ENCODE assay signal across 23 cellular contexts in the genomic region with DNA sequence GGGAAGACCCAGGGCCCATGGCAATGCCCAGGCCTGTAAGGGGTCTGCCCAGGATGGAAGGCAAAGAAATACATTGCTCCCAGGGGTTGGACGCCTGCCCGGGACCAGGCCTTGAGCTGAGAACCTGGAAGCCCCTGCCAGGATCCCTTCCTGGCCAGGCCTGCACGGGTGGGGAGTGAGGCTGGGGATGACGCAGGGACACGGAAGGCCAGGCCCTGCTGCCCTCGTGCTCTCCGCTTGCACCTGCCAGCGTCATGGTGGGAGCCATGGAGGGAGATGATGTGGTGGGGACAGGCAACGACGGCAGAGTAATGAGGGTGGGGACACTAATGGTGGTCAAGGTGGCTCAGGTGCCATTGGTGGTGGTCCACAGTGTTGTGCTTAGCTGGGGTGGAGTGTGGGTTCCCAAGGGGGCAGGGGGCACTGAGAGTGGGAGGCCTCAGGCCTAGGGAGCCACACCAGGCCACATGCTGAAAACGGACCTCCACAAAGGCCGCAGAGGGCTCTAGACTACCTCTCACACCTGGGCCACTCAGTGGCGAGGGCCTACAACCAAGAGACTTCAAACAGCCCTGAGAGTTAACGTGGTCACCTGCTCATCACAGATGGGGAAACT. TPM values are rescaled to one million over a fixed set of nuclear protein-coding genes. Genes with fewer than 3 reads are reported as not detected.
"Had no signal": no experiment of that assay in that cellular context is flagged by ENCODE, and none has a peak within 500 bp of the region (broad histone marks: within the 10 kb centered on the region; RNA-seq: fewer than 3 reads in every experiment).

No MANE protein-coding gene starts in this region.

- H3K9me3 Mint-ChIP-seq: activated naive CD4-positive, alpha-beta T cell treated with anti-CD3 and anti-CD28 coated beads, Interleukin-2, amount 50 U/mL, for 24 hours; activated T-helper 2 cell treated with anti-CD3 and anti-CD28 coated beads, Interferon-gamma antibody, Interleukin-2, Interleukin-4, amounts not matched to agents 10 μg/mL and 5 μg/mL and 100 μg/mL, durations not matched to agents 14 hours and 24 hours and 36 hours; dendritic cell treated with granulocyte-macrophage colony-stimulating factor and Interleukin-4, amounts not matched to agents 40 ng/mL and 50 ng/mL, for 4 days had no signal

- H3K27ac ChIP-seq: brain microvascular endothelial cell, epithelial cell of prostate, right atrium auricular region, SK-N-MC, skin epidermis, stomach had no signal

- DNase-seq: activated CD4-positive, alpha-beta T cell treated with anti-CD3 and anti-CD28 coated beads for 1 hour; activated CD4-positive, alpha-beta T cell treated with anti-CD3 and anti-CD28 coated beads, Interleukin-2, amount 50 U/mL, for 48 hours; anterior cingulate cortex; brain microvascular endothelial cell; cerebellar nuclear complex; foreskin melanocyte; head of caudate nucleus; naive B cell; nucleus accumbens; stomach had no signal

- H3K27ac Mint-ChIP-seq: activated naive CD4-positive, alpha-beta T cell treated with anti-CD3 and anti-CD28 coated beads, Interleukin-2, amount 50 U/mL, for 24 hours; activated T-helper 2 cell treated with anti-CD3 and anti-CD28 coated beads, Interferon-gamma antibody, Interleukin-2, Interleukin-4, amounts not matched to agents 10 μg/mL and 5 μg/mL and 100 μg/mL, durations not matched to agents 14 hours and 24 hours and 36 hours; dendritic cell treated with granulocyte-macrophage colony-stimulating factor and Interleukin-4, amounts not matched to agents 40 ng/mL and 50 ng/mL, for 4 days; progenitor cell of endocrine pancreas had no signal

- H3K9me3 ChIP-seq: right atrium auricular region, stomach had no signal

- H3K36me3 ChIP-seq: brain microvascular endothelial cell, right atrium auricular region had no signal

- H3K4me3 Mint-ChIP-seq: activated naive CD4-positive, alpha-beta T cell treated with anti-CD3 and anti-CD28 coated beads, Interleukin-2, amount 50 U/mL, for 24 hours had no signal

- H3K36me3 Mint-ChIP-seq: activated naive CD4-positive, alpha-beta T cell treated with anti-CD3 and anti-CD28 coated beads, Interleukin-2, amount 50 U/mL, for 24 hours; naive B cell had no signal

RNA-seq across cellular contexts. Expression of a gene that starts 4.3 kb away (rescaled TPM):
- total RNA-seq: activated T-helper 2 cell treated with anti-CD3 and anti-CD28 coated beads, Interferon-gamma antibody, Interleukin-2, Interleukin-4, amounts not matched to agents 10 μg/mL and 5 μg/mL and 100 μg/mL, durations not matched to agents 14 hours and 24 hours and 36 hours; fibroblast of lung; left cardiac atrium; lung microvascular endothelial cell; progenitor cell of endocrine pancreas; right atrium auricular region; stomach; ureter had no signal
- polyA plus RNA-seq: fibroblast of lung, stomach, thymus had no signal
